10 cellular contexts compared by ENCODE assay signal in the genomic region with DNA sequence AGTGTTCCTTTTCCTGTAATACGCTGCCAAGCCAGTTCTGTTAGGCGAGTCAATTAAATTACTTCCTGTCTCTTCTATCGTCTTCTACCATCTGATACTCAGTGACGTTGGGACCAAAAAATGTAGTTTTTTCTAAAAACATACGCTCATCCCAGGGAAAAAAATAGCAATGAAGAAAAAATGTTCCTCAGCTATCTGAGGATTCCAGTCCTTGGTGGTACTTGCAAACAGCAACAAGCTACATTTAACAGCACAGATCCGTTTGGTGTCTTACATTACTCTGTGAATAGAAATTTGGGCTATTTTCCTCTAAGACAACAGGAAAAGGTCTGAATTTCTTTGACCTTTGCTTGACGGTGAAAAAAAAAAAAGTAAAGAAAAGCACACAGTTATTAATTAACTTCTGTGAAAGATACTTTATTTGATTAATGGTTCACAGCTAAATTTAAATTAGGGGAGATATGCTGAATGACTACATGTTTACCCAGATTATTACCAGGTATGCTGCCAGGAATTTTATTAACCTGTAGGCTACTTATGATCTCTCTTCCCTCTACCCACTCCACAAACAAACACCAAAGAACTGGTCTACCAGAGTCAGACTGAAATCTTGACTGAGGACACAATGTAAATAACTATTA.
DNase-seq lines count a peak whose midpoint lies in the region; ATAC-seq, FAIRE-seq and TF ChIP-seq lines count a peak whose summit lies in the region.
"Had no signal": no experiment of that assay in that cellular context is flagged by ENCODE, and none has a peak within 500 bp of the region (broad histone marks: within the 10 kb centered on the region; RNA-seq: fewer than 3 reads in every experiment).

No MANE protein-coding gene starts in this region.

- H3K36me3 Mint-ChIP-seq in memory B cell, result no peaks in the 10 kb centered on the region

- peaks cover 6% of the 10 kb centered on the region for H3K4me1 Mint-ChIP-seq in memory B cell
- H3K4me1 Mint-ChIP-seq: central memory CD8-positive, alpha-beta T cell had no signal

- TF ChIP-seq POLR2A in H54 (IDR thresholded peaks at IDR 0.05; ENCODE audit: low read depth, low read length), result no peak

- peak; percentile 56 for ATAC-seq in HG02943 (IDR thresholded peaks at IDR 0.05; ENCODE audit: low read depth, unreplicated experiment)
- ATAC-seq in memory B cell (ENCODE audit: low read depth), result peak; percentile 62

- no peak for FAIRE-seq in H54 (lab: Jason Lieb, UNC)
- FAIRE-seq: H1 had no signal

- H3K27ac Mint-ChIP-seq in memory B cell, result no peak overlapping the region

- H3K4me3 Mint-ChIP-seq in memory B cell, result no peak overlapping the region
- H3K4me3 Mint-ChIP-seq: central memory CD8-positive, alpha-beta T cell had no signal

- H3K27me3 ChIP-seq in ascending aorta, result no peaks in the 10 kb centered on the region

- H3K27ac ChIP-seq in ascending aorta, result peak overlapping the region; percentile 81 to 84

- no peak for TF ChIP-seq CTCF in ascending aorta (IDR thresholded peaks at IDR 0.05)

- H3K27me3 Mint-ChIP-seq in memory B cell, result no peaks in the 10 kb centered on the region
- H3K27me3 Mint-ChIP-seq: central memory CD8-positive, alpha-beta T cell had no signal

- peak; percentile 69 for DNase-seq in DMS53 treated with DMSO at 0.1 percent for 48 hours (lab: John Stamatoyannopoulos, UW; ENCODE audit: unreplicated experiment)
- no peak for DNase-seq in ascending aorta (ENCODE audit: low spot score in 2 of 2)
- no peak for DNase-seq in memory B cell (ENCODE audit: low spot score in 2 of 2)
- DNase-seq in H54 (ENCODE audit: insufficient read length, low spot score), result no peak
- no peak for DNase-seq in NCI-H524 (lab: John Stamatoyannopoulos, UW)
- no peak for DNase-seq in D341Med (ENCODE audit: low spot score)
- DNase-seq in RKO (ENCODE audit: low spot score), result no peak

- H3K4me1 ChIP-seq in ascending aorta, result peaks cover 3 to 30% of the 10 kb centered on the region in 2 donors

- no peaks in the 10 kb centered on the region for H3K9me3 ChIP-seq in ascending aorta

- peaks cover 1% of the 10 kb centered on the region for H3K9me3 Mint-ChIP-seq in memory B cell
- H3K9me3 Mint-ChIP-seq: central memory CD8-positive, alpha-beta T cell had no signal

- no peaks in the 10 kb centered on the region for H3K36me3 ChIP-seq in ascending aorta

- peak overlapping the region in 1 of 2 donors; percentile 27 for H3K4me3 ChIP-seq in ascending aorta

- intact Hi-C loops in ascending aorta (cut with DNase I), result loop anchor here (10.0 kb wide), 1 partner anchor 56 kb away; no protein-coding TSS in a partner anchor
